ENCODE assay signal across 16 cellular contexts in genomic region chr6:40627316-40627715, GRCh38. TPM values are rescaled to one million over a fixed set of nuclear protein-coding genes. Genes with fewer than 3 reads are reported as not detected.
"Had no signal": no experiment of that assay in that cellular context is flagged by ENCODE, and none has a peak within 500 bp of the region (broad histone marks: within the 10 kb centered on the region; RNA-seq: fewer than 3 reads in every experiment).

No MANE protein-coding gene starts in this region.

- H3K4me2 ChIP-seq: hepatocyte, smooth muscle cell had no signal

- H3K9me3 Mint-ChIP-seq: natural killer cell treated with Interleukin-12 subunit alpha and Interleukin-12 subunit beta and Interleukin-15 and Interleukin-18, amount 100 ng/mL, for 72 hours had no signal

- H3K36me3 Mint-ChIP-seq: natural killer cell treated with Interleukin-12 subunit alpha and Interleukin-12 subunit beta and Interleukin-15 and Interleukin-18, amount 100 ng/mL, for 72 hours had no signal

- H3K79me2 ChIP-seq: hepatocyte had no signal

- H3K27me3 ChIP-seq: colonic mucosa, tibial nerve had no signal

- H2AFZ ChIP-seq: hepatocyte had no signal

- H3K4me3 Mint-ChIP-seq: activated CD4-positive, alpha-beta T cell treated with anti-CD3 and anti-CD28 coated beads for 36 hours; activated CD8-positive, alpha-beta T cell treated with anti-CD3 and anti-CD28 coated beads for 36 hours; natural killer cell treated with Interleukin-12 subunit alpha and Interleukin-12 subunit beta and Interleukin-15 and Interleukin-18, amount 100 ng/mL, for 72 hours had no signal

- H3K27ac Mint-ChIP-seq: activated CD4-positive, alpha-beta T cell treated with anti-CD3 and anti-CD28 coated beads for 36 hours; activated CD8-positive, alpha-beta T cell treated with anti-CD3 and anti-CD28 coated beads for 36 hours; natural killer cell treated with Interleukin-12 subunit alpha and Interleukin-12 subunit beta and Interleukin-15 and Interleukin-18, amount 100 ng/mL, for 72 hours; progenitor cell of endocrine pancreas had no signal

- H3K36me3 ChIP-seq: colonic mucosa, tibial nerve had no signal

- H3K4me3 ChIP-seq: colonic mucosa, hepatocyte, lung, smooth muscle cell, tibial nerve had no signal

- ATAC-seq: activated CD4-positive, alpha-beta T cell treated with anti-CD3 and anti-CD28 coated beads for 36 hours; activated CD8-positive, alpha-beta T cell treated with anti-CD3 and anti-CD28 coated beads for 36 hours; natural killer cell treated with Interleukin-12 subunit alpha and Interleukin-12 subunit beta and Interleukin-15 and Interleukin-18, amount 100 ng/mL, for 72 hours; right cardiac atrium had no signal

- H3K27me3 Mint-ChIP-seq: activated CD8-positive, alpha-beta T cell treated with anti-CD3 and anti-CD28 coated beads for 36 hours had no signal

- DNase-seq: activated CD4-positive, alpha-beta T cell treated with anti-CD3 and anti-CD28 coated beads for 36 hours; activated CD8-positive, alpha-beta memory T cell treated with anti-CD3 and anti-CD28 coated beads, Interleukin-2, amount 50 U/mL, for 48 hours; activated CD8-positive, alpha-beta T cell treated with anti-CD3 and anti-CD28 coated beads for 36 hours; activated naive CD4-positive, alpha-beta T cell treated with Interleukin-2 at 50 U/mL for 16 hours; caudate nucleus; colonic mucosa; nucleus accumbens; right cardiac atrium had no signal

- H3K4me1 ChIP-seq: colonic mucosa, tibial nerve had no signal

- H3K9me3 ChIP-seq: colonic mucosa, tibial nerve had no signal

- H3K4me1 Mint-ChIP-seq: activated CD4-positive, alpha-beta T cell treated with anti-CD3 and anti-CD28 coated beads for 36 hours had no signal

- H3K27ac ChIP-seq: colonic mucosa, hepatocyte, tibial nerve, VCaP had no signal

RNA-seq across cellular contexts. Expression of gene LRFN2, which starts 40.2 kb away (rescaled TPM):
- total RNA-seq: activated CD4-positive, alpha-beta T cell treated with anti-CD3 and anti-CD28 coated beads for 36 hours; activated CD8-positive, alpha-beta T cell treated with anti-CD3 and anti-CD28 coated beads for 36 hours; right cardiac atrium; subcutaneous adipose tissue; tibial nerve had no signal
- polyA plus RNA-seq: right cardiac atrium had no signal
